Comparison of ENCODE assay signal across 1 cellular context in the genomic region with DNA sequence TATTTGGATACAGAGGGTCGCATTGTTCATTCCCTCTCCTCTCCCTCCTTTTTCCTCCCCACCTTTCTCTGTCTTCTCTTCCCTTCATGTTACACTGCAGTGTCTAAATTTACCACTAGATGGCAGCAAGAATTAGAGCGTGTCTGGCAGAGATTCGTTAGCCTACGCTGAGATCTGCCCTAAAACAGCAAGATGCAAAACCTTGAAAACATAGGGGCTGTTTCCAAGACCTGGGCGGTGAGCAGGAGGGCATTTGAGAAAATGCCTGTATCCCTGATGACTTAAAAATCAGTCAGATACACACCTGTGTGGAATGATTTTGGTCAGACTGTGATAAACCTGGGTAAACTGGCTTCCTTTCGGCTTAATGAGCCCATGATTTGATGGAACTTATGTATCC.
TF ChIP-seq lines count a peak whose summit lies in the region.

No MANE protein-coding gene starts in this region.

TF ChIP-seq in GM23338, 12 proteins besides CTCF, POLR2A, EP300 and RAD21 (continued from another document):
- TF ChIP-seq ZNF462 (CRISPR knock-in tag; IDR thresholded peaks at IDR 0.05) (no peak), CREB1 (CRISPR knock-in tag; IDR thresholded peaks at IDR 0.05; ENCODE audit: low read depth) (no peak), STAT1 (IDR thresholded peaks at IDR 0.05; ENCODE audit: unreplicated experiment) (no peak), ZNF114 (CRISPR knock-in tag; IDR thresholded peaks at IDR 0.05) (no peak), REST (IDR thresholded peaks at IDR 0.05; ENCODE audit: unreplicated experiment) (no peak), EZH2 (IDR thresholded peaks at IDR 0.05; ENCODE audit: low read depth, unreplicated experiment) (no peak)
